9 cellular contexts compared by ENCODE assay signal in genomic region chr12:38771871-38772270, GRCh38.
DNase-seq lines count a peak whose midpoint lies in the region; ATAC-seq, FAIRE-seq and TF ChIP-seq lines count a peak whose summit lies in the region.
"Had no signal": no experiment of that assay in that cellular context is flagged by ENCODE, and none has a peak within 500 bp of the region (broad histone marks: within the 10 kb centered on the region; RNA-seq: fewer than 3 reads in every experiment).

No MANE protein-coding gene starts in this region.

- no peak for TF ChIP-seq POLR2A in NB4 (IDR thresholded peaks at IDR 0.05; ENCODE audit: extremely low read depth, insufficient read length)

- H3K4me1 ChIP-seq in mucosa of descending colon (ENCODE audit: low read depth) = no peaks in the 10 kb centered on the region
- H3K4me1 ChIP-seq: parathyroid adenoma had no signal

- H3K36me3 ChIP-seq in mucosa of descending colon (ENCODE audit: low read depth) = no peaks in the 10 kb centered on the region

- ATAC-seq in GM18519 (IDR thresholded peaks at IDR 0.05; ENCODE audit: low FRiP score, unreplicated experiment) (peak; percentile 39), HG02588 (IDR thresholded peaks at IDR 0.05; ENCODE audit: unreplicated experiment) (peak; percentile 76), mucosa of descending colon (peak; percentile 43)

- peak; percentile 3 for DNase-seq in NB4 (ENCODE audit: low read depth)
- DNase-seq in mucosa of descending colon = no peak
- no peak for DNase-seq in foreskin fibroblast
- no peak for DNase-seq in ecto neural progenitor cell (ENCODE audit: low spot score)
- no peak for DNase-seq in NCI-H226
- no peak for DNase-seq in urothelium cell line (ENCODE audit: low spot score)

- intact Hi-C loops in mucosa of descending colon (cut with DNase I, micrococcal nuclease) = no loop called here

- TF ChIP-seq CTCF in NB4 (IDR thresholded peaks at IDR 0.05; ENCODE audit: low read depth, low read length) = no peak
- TF ChIP-seq CTCF in mucosa of descending colon (IDR thresholded peaks at IDR 0.05) = no peak
- no peak for TF ChIP-seq CTCF in foreskin fibroblast (IDR thresholded peaks at IDR 0.05; ENCODE audit: low read depth, low read length)

- no peak for FAIRE-seq in urothelium cell line (lab: Jason Lieb, UNC)

- no peaks in the 10 kb centered on the region for H3K9me3 ChIP-seq in mucosa of descending colon

- H3K4me3 ChIP-seq in NB4 (ENCODE audit: low read depth, low read length) (no peak overlapping the region), mucosa of descending colon (no peak overlapping the region), foreskin fibroblast (ENCODE audit: low read depth in 1 of 2, low read length in 2 of 2) (no peak overlapping the region)
